In genomic region chr14:39228044-39228443, GRCh38 we compare ENCODE assay signal across 1 cellular context.
TF ChIP-seq lines count a peak whose summit lies in the region.

No MANE protein-coding gene starts in this region.

TF ChIP-seq in K562, 482 proteins besides CTCF, POLR2A, EP300 and RAD21:
- TF ChIP-seq, protein P1, sequence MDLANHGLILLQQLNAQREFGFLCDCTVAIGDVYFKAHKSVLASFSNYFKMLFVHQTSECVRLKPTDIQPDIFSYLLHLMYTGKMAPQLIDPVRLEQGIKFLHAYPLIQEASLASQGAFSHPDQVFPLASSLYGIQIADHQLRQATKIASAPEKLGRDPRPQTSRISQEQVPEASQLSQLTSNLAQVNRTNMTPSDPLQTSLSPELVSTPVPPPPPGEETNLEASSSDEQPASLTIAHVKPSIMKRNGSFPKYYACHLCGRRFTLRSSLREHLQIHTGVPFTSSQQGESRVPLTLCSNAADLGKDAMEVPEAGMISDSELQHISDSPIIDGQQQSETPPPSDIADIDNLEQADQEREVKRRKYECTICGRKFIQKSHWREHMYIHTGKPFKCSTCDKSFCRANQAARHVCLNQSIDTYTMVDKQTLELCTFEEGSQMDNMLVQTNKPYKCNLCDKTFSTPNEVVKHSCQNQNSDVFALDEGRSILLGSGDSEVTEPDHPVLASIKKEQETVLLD (IDR thresholded peaks at IDR 0.05), result no peak
- TF ChIP-seq ZNF655 (CRISPR knock-in tag; IDR thresholded peaks at IDR 0.05), result no peak
- no peak for TF ChIP-seq ZNF217 (CRISPR knock-in tag; IDR thresholded peaks at IDR 0.05)
- TF ChIP-seq POLR2H (tag; IDR thresholded peaks at IDR 0.05; ENCODE audit: low read depth), result no peak
- TF ChIP-seq SP1 (CRISPR knock-in tag; IDR thresholded peaks at IDR 0.05), result no peak
- no peak for TF ChIP-seq ZEB2 (IDR thresholded peaks at IDR 0.05)
- TF ChIP-seq KLF10 (CRISPR knock-in tag; IDR thresholded peaks at IDR 0.05), result no peak
- TF ChIP-seq ZNF57 (CRISPR knock-in tag; IDR thresholded peaks at IDR 0.05), result no peak
- no peak for TF ChIP-seq BRD4 (IDR thresholded peaks at IDR 0.05)
- no peak for TF ChIP-seq CEBPB (tag; IDR thresholded peaks at IDR 0.05)
- no peak for TF ChIP-seq MTF1 (CRISPR knock-in tag; IDR thresholded peaks at IDR 0.05; ENCODE audit: borderline replicate concordance)
- TF ChIP-seq CBX2 (IDR thresholded peaks at IDR 0.05; ENCODE audit: insufficient read depth, low read length, poor library complexity, severe bottlenecking), result no peak
- TF ChIP-seq, protein P2, sequence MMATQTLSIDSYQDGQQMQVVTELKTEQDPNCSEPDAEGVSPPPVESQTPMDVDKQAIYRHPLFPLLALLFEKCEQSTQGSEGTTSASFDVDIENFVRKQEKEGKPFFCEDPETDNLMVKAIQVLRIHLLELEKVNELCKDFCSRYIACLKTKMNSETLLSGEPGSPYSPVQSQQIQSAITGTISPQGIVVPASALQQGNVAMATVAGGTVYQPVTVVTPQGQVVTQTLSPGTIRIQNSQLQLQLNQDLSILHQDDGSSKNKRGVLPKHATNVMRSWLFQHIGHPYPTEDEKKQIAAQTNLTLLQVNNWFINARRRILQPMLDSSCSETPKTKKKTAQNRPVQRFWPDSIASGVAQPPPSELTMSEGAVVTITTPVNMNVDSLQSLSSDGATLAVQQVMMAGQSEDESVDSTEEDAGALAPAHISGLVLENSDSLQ (IDR thresholded peaks at IDR 0.05), result no peak
- no peak for TF ChIP-seq EWSR1 (IDR thresholded peaks at IDR 0.05; ENCODE audit: borderline replicate concordance, low read depth, partially characterized antibody)
- TF ChIP-seq ZNF23 (CRISPR knock-in tag; IDR thresholded peaks at IDR 0.05), result no peak
- TF ChIP-seq HNRNPH1 (optimal IDR thresholded peaks at IDR 0.05; ENCODE audit: low read depth, low read length), result no peak
